8 cellular contexts compared by ENCODE assay signal in genomic region chr14:50116221-50116956, GRCh38. TPM values are rescaled to one million over a fixed set of nuclear protein-coding genes. Genes with fewer than 3 reads are reported as not detected.
DNase-seq lines count a peak whose midpoint lies in the region; ATAC-seq, FAIRE-seq and TF ChIP-seq lines count a peak whose summit lies in the region.

Gene VCPKMT (minus strand): TSS chr14:50116572. CDS start chr14:50116552, 20 bp downstream.

- no peaks in the 10 kb centered on the region for H3K79me2 ChIP-seq in parathyroid adenoma

- H3K4me3 ChIP-seq in parathyroid adenoma (ENCODE audit: low read depth, low read length) (peak within 1 kb of the TSS; percentile 95), tibial nerve (peak within 1 kb of the TSS; percentile 66 to 84 (median 72))

- H3K4me1 ChIP-seq in parathyroid adenoma (peaks cover 3% of the 10 kb centered on the region), tibial nerve (peaks cover 0 to 36% (median 10%) of the 10 kb centered on the region in 4 donors)

- H2AFZ ChIP-seq in parathyroid adenoma = peak within 1 kb of the TSS; percentile 96

- no peaks in the 10 kb centered on the region for H3K36me3 ChIP-seq in parathyroid adenoma (ENCODE audit: control insufficient read depth, insufficient read depth, low read length)
- peaks cover 0 to 42% (median 0%) of the 10 kb centered on the region in 3 donors for H3K36me3 ChIP-seq in tibial nerve

- TF ChIP-seq CTCF in parathyroid adenoma (IDR thresholded peaks at IDR 0.05) (no peak), tibial nerve (IDR thresholded peaks at IDR 0.05) (peak in 2 of 5 experiments; percentile 20 to 32)

- H3K4me1 Mint-ChIP-seq in activated naive CD8-positive, alpha-beta T cell treated with anti-CD3 and anti-CD28 coated beads, Interleukin-2, amount 50 U/mL, for 24 hours = peaks cover 43% of the 10 kb centered on the region

- intact Hi-C loops in cardiac septum (cut with DNase I) = loop anchor here (2.0 kb wide), 1 partner anchor 114 kb away; the partner anchor contains the start of gene SOS2

- H3K4me2 ChIP-seq in parathyroid adenoma (ENCODE audit: low read length) = peak within 1 kb of the TSS; percentile 95

- peak; percentile 88 to 97 for TF ChIP-seq EP300 in tibial nerve (IDR thresholded peaks at IDR 0.05)

- DNase-seq in GM12892 (ENCODE audit: insufficient read length) (peak; percentile 73), NCI-H1436 (lab: John Stamatoyannopoulos, UW) (peak; percentile 93), SW480 (ENCODE audit: low spot score) (peak; percentile 84), cardiac septum (ENCODE audit: low spot score) (peak; percentile 97), tibial nerve (ENCODE audit: low spot score in 2 of 2) (peak; percentile 89 to 93)
- peak; percentile 97 for DNase-seq in activated naive CD8-positive, alpha-beta T cell treated with anti-CD3 and anti-CD28 coated beads, Interleukin-2, amount 50 U/mL, for 24 hours

- no peaks in the 10 kb centered on the region for H3K9me3 Mint-ChIP-seq in activated naive CD8-positive, alpha-beta T cell treated with anti-CD3 and anti-CD28 coated beads, Interleukin-2, amount 50 U/mL, for 24 hours

- H3K9me3 ChIP-seq in parathyroid adenoma (ENCODE audit: control insufficient read depth, low read length) = no peaks in the 10 kb centered on the region
- no peaks in the 10 kb centered on the region for H3K9me3 ChIP-seq in tibial nerve

- peak; percentile 100 for FAIRE-seq in GM12892 (lab: Jason Lieb, UNC)

- no peak within 1 kb of the TSS for H3K9ac ChIP-seq in parathyroid adenoma

- H3K27me3 ChIP-seq in parathyroid adenoma (ENCODE audit: control insufficient read depth, insufficient read depth, low read length) (no peaks in the 10 kb centered on the region), tibial nerve (no peaks in the 10 kb centered on the region)

- ATAC-seq in HG02840 (IDR thresholded peaks at IDR 0.05; ENCODE audit: low FRiP score, unreplicated experiment) = peak; percentile 97
- peak; percentile 100 for ATAC-seq in activated naive CD8-positive, alpha-beta T cell treated with anti-CD3 and anti-CD28 coated beads, Interleukin-2, amount 50 U/mL, for 24 hours

- peak; percentile 93 for TF ChIP-seq POLR2A in GM12892 (IDR thresholded peaks at IDR 0.05; ENCODE audit: low read depth, low read length)
- peak; percentile 65 to 92 for TF ChIP-seq POLR2A in tibial nerve (IDR thresholded peaks at IDR 0.05)

- no peaks in the 10 kb centered on the region for H3K27me3 Mint-ChIP-seq in activated naive CD8-positive, alpha-beta T cell treated with anti-CD3 and anti-CD28 coated beads, Interleukin-2, amount 50 U/mL, for 24 hours

- H3K27ac ChIP-seq in parathyroid adenoma = peak within 1 kb of the TSS; percentile 80
- peak within 1 kb of the TSS; percentile 88 to 94 (median 91) for H3K27ac ChIP-seq in tibial nerve

- H3K36me3 Mint-ChIP-seq in activated naive CD8-positive, alpha-beta T cell treated with anti-CD3 and anti-CD28 coated beads, Interleukin-2, amount 50 U/mL, for 24 hours (ENCODE audit: low read depth) = peaks cover 35% of the 10 kb centered on the region

- peak within 1 kb of the TSS; percentile 96 for H3K27ac Mint-ChIP-seq in activated naive CD8-positive, alpha-beta T cell treated with anti-CD3 and anti-CD28 coated beads, Interleukin-2, amount 50 U/mL, for 24 hours

- H3K4me3 Mint-ChIP-seq in activated naive CD8-positive, alpha-beta T cell treated with anti-CD3 and anti-CD28 coated beads, Interleukin-2, amount 50 U/mL, for 24 hours = peak within 1 kb of the TSS; percentile 95

- 0 to 1% methylated on average over 33 to 52 of the region's 61 CpGs for WGBS in tibial nerve, 2 donors

RNA-seq across cellular contexts. Expression of gene VCPKMT, which starts in this region (rescaled TPM):
- polyA plus RNA-seq in GM12892 (2012; ENCODE audit: missing spikeins) = 10.9 TPM
- total RNA-seq in cardiac septum (3.0 TPM), tibial nerve (1 to 10 TPM; 4.7 to 9.6 (median 5.9) TPM)

Comparison
In these comparisons a context has a peak if more than half of its experiments do, and no peak if none do; other contexts are left out.
1. Peak in every context shown above with its lines: DNase-seq, ATAC-seq, H3K4me3 ChIP-seq and H3K27ac ChIP-seq.